ENCODE assay signal across 22 cellular contexts in the genomic region with DNA sequence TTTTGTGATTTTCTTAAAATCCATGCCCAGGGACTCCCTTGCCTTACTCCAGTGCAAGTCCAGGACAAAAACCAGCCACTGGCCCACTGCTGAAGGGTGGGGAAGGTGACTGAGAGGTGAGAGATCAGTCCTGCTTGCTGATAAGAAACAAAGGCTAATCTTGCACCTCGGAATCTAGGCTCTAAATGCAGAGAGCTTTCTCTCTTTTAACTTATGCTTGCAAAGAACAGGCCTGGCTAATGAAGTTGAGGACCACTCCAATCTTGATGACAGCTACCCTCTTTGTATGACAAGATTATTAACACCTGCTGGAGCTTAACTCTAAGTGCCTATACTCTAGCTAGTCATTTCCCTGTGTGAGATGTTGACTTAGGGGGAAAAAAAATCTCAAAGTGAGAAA.
"Had no signal": no experiment of that assay in that cellular context is flagged by ENCODE, and none has a peak within 500 bp of the region (broad histone marks: within the 10 kb centered on the region; RNA-seq: fewer than 3 reads in every experiment).

No MANE protein-coding gene starts in this region.

- H3K4me2 ChIP-seq: hepatocyte, smooth muscle cell had no signal

- H3K9me3 Mint-ChIP-seq: dendritic cell treated with granulocyte-macrophage colony-stimulating factor and Interleukin-4, amounts not matched to agents 40 ng/mL and 50 ng/mL, for 4 days had no signal

- DNase-seq: activated CD4-positive, alpha-beta T cell treated with anti-CD3 and anti-CD28 coated beads for 1 hour; activated CD8-positive, alpha-beta memory T cell treated with anti-CD3 and anti-CD28 coated beads for 24 hours; activated CD8-positive, alpha-beta memory T cell treated with anti-CD3 and anti-CD28 coated beads, Interleukin-2, amount 50 U/mL, for 48 hours; activated effector memory CD4-positive, alpha-beta T cell treated with Interleukin-2 at 50 U/mL for 16 hours; activated naive CD4-positive, alpha-beta T cell treated with anti-CD3 and anti-CD28 coated beads, Interleukin-2, amount 50 U/mL, for 16 hours; activated T-cell treated with anti-CD3 and anti-CD28 coated beads, Interleukin-2, amount 50 U/mL, for 48 hours; foreskin fibroblast; left cardiac atrium; lower lobe of right lung; midbrain; ovary; stimulated activated CD4-positive, alpha-beta T cell treated with anti-CD3 and anti-CD28 coated beads, Interleukin-4, amount 100 ng/mL, for 1 hour; SW 1271; T-helper 2 cell; thyroid gland had no signal

- H3K27ac ChIP-seq: ascending aorta, epithelial cell of prostate, hepatocyte, lower lobe of right lung, ovary, thyroid gland, VCaP had no signal

- H3K27me3 ChIP-seq: ascending aorta, hepatocyte, ovary, thyroid gland had no signal

- ATAC-seq: left cardiac atrium, lower lobe of right lung, sciatic nerve had no signal

- H2AFZ ChIP-seq: hepatocyte had no signal

- H3K9me3 ChIP-seq: ascending aorta, lower lobe of right lung, ovary, thyroid gland had no signal

- H3K4me3 ChIP-seq: ascending aorta, hepatocyte, lower lobe of right lung, ovary, smooth muscle cell, thyroid gland had no signal

- H3K4me3 Mint-ChIP-seq: dendritic cell treated with granulocyte-macrophage colony-stimulating factor and Interleukin-4, amounts not matched to agents 40 ng/mL and 50 ng/mL, for 4 days had no signal

- H3K36me3 ChIP-seq: ovary had no signal

- H3K27ac Mint-ChIP-seq: dendritic cell treated with granulocyte-macrophage colony-stimulating factor and Interleukin-4, amounts not matched to agents 40 ng/mL and 50 ng/mL, for 4 days had no signal
